In the genomic region with DNA sequence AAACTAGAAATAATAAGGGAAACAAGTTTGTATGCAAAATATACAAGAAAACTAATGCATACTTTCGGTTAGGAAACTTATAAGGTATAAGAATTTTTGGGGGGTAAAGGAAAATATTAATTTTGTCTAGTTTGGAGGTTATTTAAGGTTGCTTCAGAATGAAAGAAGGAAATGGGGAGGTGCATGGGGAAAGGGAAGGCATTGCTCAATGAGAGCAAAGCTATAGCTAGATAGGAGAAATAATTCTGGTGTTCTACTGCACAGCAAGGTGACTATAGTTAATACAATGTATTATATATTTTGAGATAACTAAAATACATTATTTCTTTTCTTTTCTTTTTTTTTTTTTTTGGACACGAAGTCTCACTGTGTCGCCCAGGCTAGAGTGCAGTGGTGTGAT, we compare ENCODE assay signal across 27 cellular contexts. TPM values are rescaled to one million over a fixed set of nuclear protein-coding genes. Genes with fewer than 3 reads are reported as not detected.
"Had no signal": no experiment of that assay in that cellular context is flagged by ENCODE, and none has a peak within 500 bp of the region (broad histone marks: within the 10 kb centered on the region; RNA-seq: fewer than 3 reads in every experiment).

No MANE protein-coding gene starts in this region.

- H3K36me3 ChIP-seq: heart right ventricle, right lobe of liver, stomach, transverse colon had no signal

- H3K27ac ChIP-seq: heart right ventricle, right lobe of liver, skin epidermis, stomach, transverse colon had no signal

- H3K9me3 Mint-ChIP-seq: activated T-cell treated with anti-CD3 and anti-CD28 coated beads, Interleukin-2, amount 50 U/mL, for 4 hours; activated T-helper 2 cell treated with anti-CD3 and anti-CD28 coated beads, Interferon-gamma antibody, Interleukin-2, Interleukin-4, amounts not matched to agents 10 μg/mL and 5 μg/mL and 100 μg/mL, durations not matched to agents 14 hours and 24 hours and 36 hours; memory B cell; nephron; stimulated activated memory B cell treated with anti-CD40 and anti-IgM and Interleukin-4, amounts not matched to agents 10 μg/mL and 1 μg/mL and 100 μg/mL, for 72 hours; WTC11 had no signal

- H3K27ac Mint-ChIP-seq: activated T-helper 2 cell treated with anti-CD3 and anti-CD28 coated beads, Interferon-gamma antibody, Interleukin-2, Interleukin-4, amounts not matched to agents 10 μg/mL and 5 μg/mL and 100 μg/mL, durations not matched to agents 14 hours and 24 hours and 36 hours; memory B cell; nephron; stimulated activated memory B cell treated with anti-CD40 and anti-IgM and Interleukin-4, amounts not matched to agents 10 μg/mL and 1 μg/mL and 100 μg/mL, for 72 hours; WTC11 had no signal

- H3K36me3 Mint-ChIP-seq: memory B cell; stimulated activated memory B cell treated with anti-CD40 and anti-IgM and Interleukin-4, amounts not matched to agents 10 μg/mL and 1 μg/mL and 100 μg/mL, for 72 hours; WTC11 had no signal

- DNase-seq: activated CD8-positive, alpha-beta memory T cell treated with anti-CD3 and anti-CD28 coated beads for 24 hours; activated CD8-positive, alpha-beta memory T cell treated with anti-CD3 and anti-CD28 coated beads, Interleukin-2, amount 50 U/mL, for 48 hours; activated naive CD4-positive, alpha-beta T cell; activated T-cell treated with anti-CD3 and anti-CD28 coated beads, Interleukin-2, amount 50 U/mL, for 4 hours; cortex of kidney; foreskin fibroblast; heart right ventricle; left colon; nucleus accumbens; right lobe of liver; stimulated activated CD4-positive, alpha-beta T cell treated with anti-CD3 and anti-CD28 coated beads, Interleukin-1b, Interleukin-23, amount 100 ng/mL, for 48 hours; stomach; T-helper 9 cell; transverse colon had no signal

- H3K4me3 Mint-ChIP-seq: activated T-cell treated with anti-CD3 and anti-CD28 coated beads, Interleukin-2, amount 50 U/mL, for 4 hours; memory B cell; nephron; stimulated activated memory B cell treated with anti-CD40 and anti-IgM and Interleukin-4, amounts not matched to agents 10 μg/mL and 1 μg/mL and 100 μg/mL, for 72 hours; WTC11 had no signal

- H3K27me3 ChIP-seq: heart right ventricle, right lobe of liver, stomach, transverse colon had no signal

- H3K4me1 Mint-ChIP-seq: memory B cell; stimulated activated memory B cell treated with anti-CD40 and anti-IgM and Interleukin-4, amounts not matched to agents 10 μg/mL and 1 μg/mL and 100 μg/mL, for 72 hours had no signal

- FAIRE-seq: endometrium, keratinocyte, urothelium cell line had no signal

- H3K4me3 ChIP-seq: heart right ventricle, right lobe of liver, skin epidermis, stomach, transverse colon had no signal

- ATAC-seq: activated T-cell treated with anti-CD3 and anti-CD28 coated beads, Interleukin-2, amount 50 U/mL, for 4 hours; heart right ventricle; left colon; stimulated activated memory B cell treated with anti-CD40 and anti-IgM and Interleukin-4, amounts not matched to agents 10 μg/mL and 1 μg/mL and 100 μg/mL, for 72 hours; WTC11 had no signal

- H3K9me3 ChIP-seq: heart right ventricle, right lobe of liver, stomach, transverse colon had no signal

RNA-seq across cellular contexts. Expression of gene MYMX, which starts 5.4 kb away (rescaled TPM):
- total RNA-seq: activated T-cell treated with anti-CD3 and anti-CD28 coated beads, Interleukin-2, amount 50 U/mL, for 4 hours; activated T-helper 2 cell treated with anti-CD3 and anti-CD28 coated beads, Interferon-gamma antibody, Interleukin-2, Interleukin-4, amounts not matched to agents 10 μg/mL and 5 μg/mL and 100 μg/mL, durations not matched to agents 14 hours and 24 hours and 36 hours; cerebellum; epithelial cell of proximal tubule; fibroblast of lung; left colon; right lobe of liver; stomach; temporal lobe had no signal
- polyA plus RNA-seq: fibroblast of lung had no signal

RNA-seq across cellular contexts. Expression of gene CAPN11, which starts 52.7 kb away (rescaled TPM):
- total RNA-seq: cerebellum, epithelial cell of proximal tubule, fibroblast of lung had no signal
- polyA plus RNA-seq: fibroblast of lung, keratinocyte had no signal
